In genomic region chr4:184067931-184068554, GRCh38 we compare ENCODE assay signal across 21 cellular contexts.
DNase-seq lines count a peak whose midpoint lies in the region; ATAC-seq, FAIRE-seq and TF ChIP-seq lines count a peak whose summit lies in the region.
"Had no signal": no experiment of that assay in that cellular context is flagged by ENCODE, and none has a peak within 500 bp of the region (broad histone marks: within the 10 kb centered on the region; RNA-seq: fewer than 3 reads in every experiment).

No MANE protein-coding gene starts in this region.

- no peak overlapping the region for H3K9ac ChIP-seq in H9 (ENCODE audit: extremely low read depth, insufficient read length, low read length)
- no peak overlapping the region for H3K9ac ChIP-seq in H1 (replicated peaks in 1 of 4; ENCODE audit: extremely low read depth in 1 of 4, low read depth in 3 of 4, low read length in 3 of 4)
- H3K9ac ChIP-seq: GM23248 had no signal

- H3F3A ChIP-seq in GM23338 (replicated peaks; ENCODE audit: low read depth), result no peaks in the 10 kb centered on the region

- no peak overlapping the region for H3K4me3 ChIP-seq in GM23338
- no peak overlapping the region for H3K4me3 ChIP-seq in H1 (ENCODE audit: extremely low read depth in 1 of 4, insufficient read depth in 2 of 4, low read depth in 3 of 4, low read length in 4 of 4)
- H3K4me3 ChIP-seq in small intestine (ENCODE audit: low read depth in 1 of 2, low read length in 2 of 2), result no peak overlapping the region
- H3K4me3 ChIP-seq: GM23248 had no signal

- H4K91ac ChIP-seq in H9 (ENCODE audit: insufficient read length, low read depth, low read length) (no peak overlapping the region), H1 (replicated peaks; ENCODE audit: insufficient read length, low read length) (no peak overlapping the region)

- no peak overlapping the region for H3K27ac ChIP-seq in GM23338 (ENCODE audit: low read depth)
- no peak overlapping the region for H3K27ac ChIP-seq in H9 (ENCODE audit: insufficient read length, low read depth, low read length)
- H3K27ac ChIP-seq in H1 (ENCODE audit: low read depth, low read length), result no peak overlapping the region
- H3K27ac ChIP-seq in small intestine (ENCODE audit: low read depth in 1 of 2, low read length in 1 of 2), result no peak overlapping the region
- H3K27ac ChIP-seq: C4-2B, GM23248 had no signal

- H3K4me1 Mint-ChIP-seq in GM23338 (no peaks in the 10 kb centered on the region), H9 (no peaks in the 10 kb centered on the region)
- H3K4me1 Mint-ChIP-seq: IgD-negative memory B cell had no signal

- H3K79me2 ChIP-seq in GM23338 (replicated peaks; ENCODE audit: insufficient read depth) (no peaks in the 10 kb centered on the region), H9 (ENCODE audit: insufficient read depth, low read length) (no peaks in the 10 kb centered on the region), H1 (ENCODE audit: control insufficient read depth in 1 of 2, insufficient read depth in 2 of 2, low read length in 2 of 2) (no peaks in the 10 kb centered on the region)

- H3K18ac ChIP-seq in H9 (ENCODE audit: insufficient read length, low read depth, low read length) (no peak overlapping the region), H1 (ENCODE audit: extremely low read depth, low read length) (no peak overlapping the region)

- no peak overlapping the region for H3K56ac ChIP-seq in H9 (ENCODE audit: insufficient read length, low read depth, low read length)
- no peak overlapping the region for H3K56ac ChIP-seq in H1 (replicated peaks; ENCODE audit: insufficient read length, low read depth, low read length)

- FAIRE-seq in H1 (lab: Jason Lieb, UNC), result no peak
- FAIRE-seq in small intestine (lab: Jason Lieb, UNC), result no peak
- no peak for FAIRE-seq in D721Med (lab: Jason Lieb, UNC)
- FAIRE-seq: A204.1, G401.6, GM12891, HepG2 had no signal

- H3K36me3 ChIP-seq in GM23338 (ENCODE audit: insufficient read depth), result no peaks in the 10 kb centered on the region
- H3K36me3 ChIP-seq in H1 (ENCODE audit: control insufficient read depth in 2 of 4, insufficient read depth in 4 of 4, low read length in 3 of 4), result no peaks in the 10 kb centered on the region
- H3K36me3 ChIP-seq in small intestine (ENCODE audit: control insufficient read depth in 2 of 2, insufficient read depth in 2 of 2, low read length in 2 of 2), result no peaks in the 10 kb centered on the region

- H2AFZ ChIP-seq in GM23338 (no peak overlapping the region), H9 (ENCODE audit: low read length) (no peak overlapping the region), H1 (ENCODE audit: low read length) (no peak overlapping the region)
- H2AFZ ChIP-seq: GM23248 had no signal

- TF ChIP-seq EP300 in H1 (IDR thresholded peaks at IDR 0.05; ENCODE audit: borderline replicate concordance in 1 of 2, low read depth in 2 of 2, low read length in 2 of 2), result no peak

- H3K23ac ChIP-seq in H9 (ENCODE audit: insufficient read length, low read depth, low read length) (no peak overlapping the region), H1 (ENCODE audit: insufficient read length) (no peak overlapping the region)

- ATAC-seq in GM23338, result peak; percentile 63
- no peak for ATAC-seq in activated CD4-positive, CD25-positive, alpha-beta regulatory T cell treated with anti-CD3 and anti-CD28 coated beads, Interleukin-2, amount 50 U/mL, for 24 hours

- H3K23me2 ChIP-seq in H9 (ENCODE audit: insufficient read length, low read depth, low read length, poor library complexity, severe bottlenecking) (no peaks in the 10 kb centered on the region), H1 (ENCODE audit: low read depth, low read length) (no peaks in the 10 kb centered on the region)

- H4K5ac ChIP-seq in H9 (ENCODE audit: insufficient read length, low read depth, low read length) (no peak overlapping the region), H1 (ENCODE audit: insufficient read length, low read depth, low read length) (no peak overlapping the region)

- 0 out of 4 replicates have a peak, but pooled peaks of 1 of the 2 experiments have one; percentile 7 for TF ChIP-seq RAD21 in H1 (IDR thresholded peaks at IDR 0.05 in 1 of 2, conservative IDR thresholded peaks at IDR 0.05 in 1 of 2; ENCODE audit: low read depth in 2 of 2, low read length in 2 of 2)

- H2BK5ac ChIP-seq in H9 (ENCODE audit: insufficient read length, low read length) (no peak overlapping the region), H1 (ENCODE audit: low read depth, low read length) (no peak overlapping the region)

- H2BK12ac ChIP-seq in H9 (ENCODE audit: insufficient read length, low read depth, low read length) (no peak overlapping the region), H1 (ENCODE audit: low read depth, low read length) (no peak overlapping the region)

- CTCF ChIA-PET in H1 (lab: Charles Lee; ENCODE audit: partially characterized antibody), result interaction anchor here (0.6 to 1.4 kb wide), 4 partner anchors 15 to 366 kb away, joined by 3 to 4 read pairs (median 4); no protein-coding TSS in a partner anchor

- H2AK5ac ChIP-seq in H9 (ENCODE audit: insufficient read length, low read length) (no peak overlapping the region), H1 (ENCODE audit: low read depth, low read length) (no peak overlapping the region)

- H3K27me3 ChIP-seq in GM23338 (ENCODE audit: insufficient read depth), result no peaks in the 10 kb centered on the region
- H3K27me3 ChIP-seq in H9 (ENCODE audit: insufficient read depth, low read length), result no peaks in the 10 kb centered on the region
- H3K27me3 ChIP-seq in H1 (replicated peaks in 1 of 4; ENCODE audit: control insufficient read depth in 3 of 4, extremely low read depth in 1 of 4, insufficient read depth in 3 of 4, low read length in 3 of 4), result no peaks in the 10 kb centered on the region
- H3K27me3 ChIP-seq in small intestine (ENCODE audit: control insufficient read depth in 2 of 2, insufficient read depth in 2 of 2, low read length in 2 of 2), result no peaks in the 10 kb centered on the region

- H3K4me2 ChIP-seq in GM23338 (no peak overlapping the region), H9 (ENCODE audit: insufficient read depth, insufficient read length, low read length) (no peak overlapping the region), H1 (ENCODE audit: insufficient read depth in 1 of 2, low read depth in 2 of 2, low read length in 2 of 2) (no peak overlapping the region)

- H4K8ac ChIP-seq in H9 (replicated peaks; ENCODE audit: insufficient read length, low read depth, low read length), result no peak overlapping the region
- no peak overlapping the region for H4K8ac ChIP-seq in H1 (ENCODE audit: extremely low read depth, insufficient read depth, low read length)

- TF ChIP-seq CTCF in GM23338 (conservative IDR thresholded peaks at IDR 0.05; ENCODE audit: low read depth in 2 of 2), result 0 out of 4 replicates have a peak, but pooled peaks of 1 of the 2 experiments have one; percentile 10
- peak; percentile 19; the same call in 1 of the 3 replicates for TF ChIP-seq CTCF in H9 (conservative IDR thresholded peaks at IDR 0.05)
- TF ChIP-seq CTCF in H1 (IDR thresholded peaks at IDR 0.05; ENCODE audit: control extremely low read depth in 1 of 3, insufficient read depth in 1 of 3, low read depth in 1 of 3, low read length in 3 of 3), result peak in 2 of 3 experiments; percentile 6 to 23; a peak in 1 of 4 replicates
- no peak for TF ChIP-seq CTCF in D721Med (IDR thresholded peaks at IDR 0.05; ENCODE audit: insufficient read depth, missing control alignments)

- H3K27ac Mint-ChIP-seq in GM23338 (no peak overlapping the region), H9 (peak overlapping the region in 2 of 3 experiments; percentile 18 to 32; a peak in 3 of 7 replicates)
- H3K27ac Mint-ChIP-seq: CD4-positive, alpha-beta T cell; HFFc6; IgD-negative memory B cell had no signal

- no peak for TF ChIP-seq POLR2A in H1 (IDR thresholded peaks at IDR 0.05; ENCODE audit: control extremely low read depth in 1 of 2, low read depth in 2 of 2, low read length in 2 of 2)

- WGBS in H9 (ENCODE audit: extremely low coverage, insufficient read length, low lambda C conversion rate), result no CpG with 5 or more reads among the region's 9 CpGs
- WGBS in H1 (ENCODE audit: extremely low coverage in 1 of 2, insufficient coverage in 1 of 2, insufficient read length in 1 of 2, insufficient replicate concordance in 2 of 2, low coverage in 1 of 2, low lambda C conversion rate in 2 of 2, missing lambda C conversion rate in 1 of 2), 2 experiments, result 85% methylated on average over 9 of the region's 9 CpGs; no CpG with 5 or more reads in 1 of the 2 experiments
- WGBS in small intestine, 3 donors, result 38 to 59% (median 41%) methylated on average over 9 of the region's 9 CpGs

- H3K9me3 Mint-ChIP-seq in GM23338 (no peaks in the 10 kb centered on the region; the same call in 2 of the 3 replicates), H9 (peaks cover 3% of the 10 kb centered on the region in 2 experiments; a peak in 2 of 5 replicates)

- H4K20me1 ChIP-seq in GM23338 (replicated peaks; ENCODE audit: insufficient read depth) (no peaks in the 10 kb centered on the region), H9 (ENCODE audit: control insufficient read depth, insufficient read depth, insufficient read length) (no peaks in the 10 kb centered on the region), H1 (replicated peaks in 1 of 2; ENCODE audit: control insufficient read depth in 1 of 2, insufficient read depth in 2 of 2, low read length in 2 of 2) (no peaks in the 10 kb centered on the region)

- H3K27me3 Mint-ChIP-seq in GM23338 (ENCODE audit: insufficient read depth, low read depth, poor library complexity) (peaks cover 2% of the 10 kb centered on the region), H9 (ENCODE audit: low read depth) (peaks cover 5% of the 10 kb centered on the region; the same call in 1 of the 2 replicates)

- H3K4ac ChIP-seq in H9 (ENCODE audit: low read depth, low read length) (no peak overlapping the region), H1 (replicated peaks; ENCODE audit: insufficient read length, low read depth, low read length) (no peak overlapping the region)

- no peaks in the 10 kb centered on the region for H3K79me1 ChIP-seq in H9 (ENCODE audit: insufficient read depth, low read depth, low read length, poor library complexity, severe bottlenecking)
- H3K79me1 ChIP-seq in H1 (ENCODE audit: low read depth, low read length), result no peaks in the 10 kb centered on the region

- H2BK20ac ChIP-seq in H9 (ENCODE audit: low read depth, low read length, poor library complexity, severe bottlenecking) (no peak overlapping the region), H1 (ENCODE audit: low read length) (no peak overlapping the region)

- POLR2A ChIA-PET in H1 (lab: Charles Lee; ENCODE audit: partially characterized antibody), result no interaction called here

- no peak overlapping the region for H3K4me3 Mint-ChIP-seq in GM23338
- H3K4me3 Mint-ChIP-seq in H9, result no peak overlapping the region
- H3K4me3 Mint-ChIP-seq: CD4-positive, alpha-beta T cell; HFFc6; IgD-negative memory B cell had no signal

- no peak overlapping the region for H2BK15ac ChIP-seq in H9 (ENCODE audit: low read depth, low read length)
- H2BK15ac ChIP-seq in H1 (ENCODE audit: low read length), result no peak overlapping the region

- H3T11ph ChIP-seq in H9 (ENCODE audit: low read length), result no peak overlapping the region

- DNase-seq in GM23338 (ENCODE audit: low spot score) (no peak), H9 (no peak), H1 (ENCODE audit: low read depth in 1 of 2, low spot score in 2 of 2) (no peak), small intestine (peak; percentile 52), H4 (ENCODE audit: low spot score) (no peak), D721Med (ENCODE audit: insufficient read length, low spot score) (no peak)
- DNase-seq: ACHN; AML-193; CD4-positive, alpha-beta T cell; GM23248; HCEC 1CT; HFFc6; Karpas-422; KBM-7 had no signal

- H3K9me3 ChIP-seq in H9 (ENCODE audit: control insufficient read depth, low read depth, low read length) (no peaks in the 10 kb centered on the region), H1 (ENCODE audit: insufficient read depth in 2 of 2, low read depth in 1 of 2, low read length in 1 of 2) (no peaks in the 10 kb centered on the region), small intestine (ENCODE audit: control insufficient read depth, low read depth) (no peaks in the 10 kb centered on the region)

- H3K9me2 ChIP-seq in GM23338 (ENCODE audit: insufficient read depth), result no peaks in the 10 kb centered on the region

- H3K14ac ChIP-seq in H9 (ENCODE audit: insufficient read depth, low read length) (no peak overlapping the region), H1 (ENCODE audit: insufficient read length) (no peak overlapping the region)

- no peaks in the 10 kb centered on the region for H3K36me3 Mint-ChIP-seq in GM23338 (ENCODE audit: low read depth)
- no peaks in the 10 kb centered on the region for H3K36me3 Mint-ChIP-seq in H9 (ENCODE audit: insufficient read depth in 1 of 3, low read depth in 3 of 3)
- H3K36me3 Mint-ChIP-seq: IgD-negative memory B cell had no signal

- H3K4me1 ChIP-seq in GM23338 (ENCODE audit: insufficient read depth) (no peaks in the 10 kb centered on the region), H9 (ENCODE audit: insufficient read depth, low read length) (no peaks in the 10 kb centered on the region), H1 (replicated peaks in 1 of 4; ENCODE audit: control insufficient read depth in 3 of 4, insufficient read depth in 4 of 4, low read length in 3 of 4) (no peaks in the 10 kb centered on the region), small intestine (ENCODE audit: control insufficient read depth in 2 of 2, insufficient read depth in 1 of 2, low read depth in 1 of 2, low read length in 1 of 2) (peaks cover 2 to 6% of the 10 kb centered on the region in 2 donors)

- H2BK120ac ChIP-seq in H9 (ENCODE audit: low read depth, low read length, poor library complexity, severe bottlenecking), result no peak overlapping the region
- H2BK120ac ChIP-seq in H1 (replicated peaks; ENCODE audit: low read depth, low read length), result no peak overlapping the region
